Comparison of ENCODE assay signal across 20 cellular contexts in the genomic region with DNA sequence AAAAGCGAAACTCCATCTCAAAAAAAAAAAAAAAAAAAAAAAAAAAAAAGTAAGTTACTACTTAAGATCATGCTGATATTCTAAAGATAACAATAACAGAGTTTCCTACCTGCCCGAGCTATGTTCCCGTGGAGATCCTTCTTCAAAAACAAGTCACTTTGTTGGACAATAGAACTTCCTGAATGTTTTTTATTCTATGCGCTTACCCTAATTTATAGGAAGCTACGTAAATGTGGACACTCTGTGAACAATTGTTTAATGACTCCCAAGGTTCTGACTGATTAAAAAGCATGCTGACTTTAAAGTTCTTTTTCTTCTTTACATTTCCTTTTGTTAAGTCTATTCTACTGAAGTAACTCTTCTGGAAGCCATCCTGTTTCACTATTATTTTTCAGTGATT. TPM values are rescaled to one million over a fixed set of nuclear protein-coding genes. Genes with fewer than 3 reads are reported as not detected.
DNase-seq lines count a peak whose midpoint lies in the region; ATAC-seq and TF ChIP-seq lines count a peak whose summit lies in the region.
"Had no signal": no experiment of that assay in that cellular context is flagged by ENCODE, and none has a peak within 500 bp of the region (broad histone marks: within the 10 kb centered on the region; RNA-seq: fewer than 3 reads in every experiment).

No MANE protein-coding gene starts in this region.

- TF ChIP-seq CTCF in heart right ventricle (IDR thresholded peaks at IDR 0.05) (no peak), RWPE2 (IDR thresholded peaks at IDR 0.05; ENCODE audit: poor library complexity, severe bottlenecking) (no peak), tibial artery (IDR thresholded peaks at IDR 0.05) (no peak)
- TF ChIP-seq CTCF in CD8-positive, alpha-beta T cell (IDR thresholded peaks at IDR 0.05): no peak

- no peaks in the 10 kb centered on the region for H3K27me3 Mint-ChIP-seq in CD8-positive, alpha-beta T cell (ENCODE audit: low read depth)
- H3K27me3 Mint-ChIP-seq: B cell had no signal

- H3K27me3 ChIP-seq in heart right ventricle (no peaks in the 10 kb centered on the region), RWPE2 (ENCODE audit: insufficient read depth, poor library complexity, severe bottlenecking) (no peaks in the 10 kb centered on the region), iPS-20b (ENCODE audit: insufficient read depth, low read length) (no peaks in the 10 kb centered on the region), tibial artery (no peaks in the 10 kb centered on the region)
- H3K27me3 ChIP-seq in CD8-positive, alpha-beta T cell (ENCODE audit: insufficient read depth, low read length): no peaks in the 10 kb centered on the region
- H3K27me3 ChIP-seq: Peyer's patch, SJSA1 had no signal

- WGBS in heart right ventricle, 2 donors: 64 to 73% methylated on average over 5 of the region's 5 CpGs

- H3K27ac Mint-ChIP-seq in CD8-positive, alpha-beta T cell: no peak overlapping the region
- H3K27ac Mint-ChIP-seq: B cell had no signal

- CTCF ChIA-PET in CD8-positive, alpha-beta T cell (lab: Charles Lee): no interaction called here

- H3K4me1 ChIP-seq in heart right ventricle: peaks cover 2 to 79% (median 50%) of the 10 kb centered on the region in 9 donors
- peaks cover 61% of the 10 kb centered on the region for H3K4me1 ChIP-seq in RWPE2 (ENCODE audit: insufficient read depth, poor library complexity, severe bottlenecking)
- peaks cover 51% of the 10 kb centered on the region for H3K4me1 ChIP-seq in iPS-20b (ENCODE audit: insufficient read depth, low read length)
- H3K4me1 ChIP-seq in tibial artery: peaks cover 0 to 26% (median 9%) of the 10 kb centered on the region in 4 donors
- H3K4me1 ChIP-seq in CD8-positive, alpha-beta T cell (ENCODE audit: insufficient read depth, low read length): no peaks in the 10 kb centered on the region

- H3K27ac ChIP-seq in heart right ventricle (peak overlapping the region in 6 of 10 donors; percentile 5 to 65 (median 58)), RWPE2 (ENCODE audit: poor library complexity, severe bottlenecking) (peak overlapping the region; percentile 96), iPS-20b (ENCODE audit: low read length) (peak overlapping the region; percentile 1), tibial artery (no peak overlapping the region)
- no peak overlapping the region for H3K27ac ChIP-seq in CD8-positive, alpha-beta T cell (ENCODE audit: low read depth, low read length)
- H3K27ac ChIP-seq: SJSA1 had no signal

- H3K9me3 ChIP-seq in heart right ventricle (no peaks in the 10 kb centered on the region), RWPE2 (ENCODE audit: severe bottlenecking) (no peaks in the 10 kb centered on the region), iPS-20b (ENCODE audit: insufficient read depth, low read depth, low read length) (no peaks in the 10 kb centered on the region), tibial artery (no peaks in the 10 kb centered on the region)
- no peaks in the 10 kb centered on the region for H3K9me3 ChIP-seq in CD8-positive, alpha-beta T cell (ENCODE audit: low read length)
- H3K9me3 ChIP-seq: Peyer's patch, SJSA1 had no signal

- intact Hi-C loops in heart right ventricle (cut with DNase I) (loop anchor here in 8 of 10 donors (5.0 to 10.0 kb wide), 7 partner anchors 50 to 220 kb away; partner anchors contain the start of gene FGD4 (in 2 of the 8)), left cardiac atrium (cut with DNase I) (no loop called here), tibial artery (cut with DNase I; ENCODE audit: low total_unique reads) (loop anchor here (10.0 kb wide), 1 partner anchor 83 kb away; no protein-coding TSS in a partner anchor)
- intact Hi-C loops in CD8-positive, alpha-beta T cell (cut with DNase I, micrococcal nuclease): loop anchor here in 1 of 2 experiments (5.0 to 10.0 kb wide), 3 partner anchors 223 to 1570 kb away; partner anchors contain the start of genes ALG10, DNM1L and YARS2

- H3K9ac ChIP-seq in iPS-20b (ENCODE audit: low read depth, low read length): no peak overlapping the region; the same call in 1 of the 2 replicates

- POLR2A ChIA-PET in CD8-positive, alpha-beta T cell (lab: Charles Lee): no interaction called here

- H3K4me3 Mint-ChIP-seq in CD8-positive, alpha-beta T cell: no peak overlapping the region
- H3K4me3 Mint-ChIP-seq: B cell, CD14-positive monocyte had no signal

- peaks cover 2% of the 10 kb centered on the region for H3K4me1 Mint-ChIP-seq in CD8-positive, alpha-beta T cell (ENCODE audit: low read depth)

- peak in 3 of 8 donors; percentile 15 to 33 (median 16) for ATAC-seq in heart right ventricle
- no peak for ATAC-seq in left cardiac atrium
- no peak for ATAC-seq in RWPE2 (ENCODE audit: low read depth)
- ATAC-seq in HG02884 (IDR thresholded peaks at IDR 0.05; ENCODE audit: unreplicated experiment): no peak
- no peak for ATAC-seq in CD8-positive, alpha-beta T cell

- H3K9me3 Mint-ChIP-seq in CD8-positive, alpha-beta T cell: no peaks in the 10 kb centered on the region
- H3K9me3 Mint-ChIP-seq: CD14-positive monocyte had no signal

- no peaks in the 10 kb centered on the region for H3K36me3 ChIP-seq in heart right ventricle
- H3K36me3 ChIP-seq in RWPE2 (ENCODE audit: low read depth): no peaks in the 10 kb centered on the region
- H3K36me3 ChIP-seq in iPS-20b (ENCODE audit: insufficient read depth, low read depth, low read length): peaks cover under 1% of the 10 kb centered on the region; the same call in 1 of the 2 replicates
- no peaks in the 10 kb centered on the region for H3K36me3 ChIP-seq in tibial artery
- H3K36me3 ChIP-seq in CD8-positive, alpha-beta T cell (ENCODE audit: insufficient read depth, low read length): no peaks in the 10 kb centered on the region
- H3K36me3 ChIP-seq: Peyer's patch, SJSA1 had no signal

- H3K36me3 Mint-ChIP-seq in CD8-positive, alpha-beta T cell: no peaks in the 10 kb centered on the region
- H3K36me3 Mint-ChIP-seq: CD14-positive monocyte had no signal

- H3K4me3 ChIP-seq in heart right ventricle: peak overlapping the region in 4 of 10 donors; percentile 9 to 23 (median 12)
- no peak overlapping the region for H3K4me3 ChIP-seq in RWPE2 (ENCODE audit: severe bottlenecking)
- H3K4me3 ChIP-seq in iPS-20b (ENCODE audit: low read length): no peak overlapping the region
- H3K4me3 ChIP-seq in tibial artery: no peak overlapping the region
- H3K4me3 ChIP-seq in CD8-positive, alpha-beta T cell (ENCODE audit: low read depth, low read length): no peak overlapping the region
- H3K4me3 ChIP-seq: Peyer's patch, SJSA1 had no signal

- DNase-seq in heart right ventricle: no peak
- no peak for DNase-seq in left cardiac atrium
- no peak for DNase-seq in RWPE2 (ENCODE audit: low spot score)
- DNase-seq in tibial artery: no peak
- DNase-seq in NOMO-1 treated with dmso at 0.1 percent for 144 hours (lab: John Stamatoyannopoulos, UW; ENCODE audit: unreplicated experiment): no peak
- DNase-seq in CD8-positive, alpha-beta T cell: no peak
- DNase-seq: EL, GF-D8, NCI-H1092, NCI-H1436, NCI-H2029, NCI-H2227 treated with DMSO at 0.1 percent for 48 hours, NCI-H510A, NCI-H748 treated with DMSO at 0.1 percent for 48 hours had no signal

RNA-seq across cellular contexts. Expression of gene FGD4, which starts 52.5 kb away (rescaled TPM):
- total RNA-seq in heart right ventricle (10 to 100 TPM; 14.4 to 36.9 (median 26.5) TPM), left cardiac atrium (10 to 100 TPM; 15.9 to 16.0 TPM)
- 1 to 10 TPM; 2.6 to 7.7 TPM for polyA plus RNA-seq in heart right ventricle
- total RNA-seq in CD8-positive, alpha-beta T cell: under 1 TPM in 1 of 2 experiments, not detected in 1; 0.31 TPM

Comparison
In these comparisons a context has a peak if more than half of its experiments do, and no peak if none do; other contexts are left out.
1. intact Hi-C loops: an anchor here in heart right ventricle (5.0 to 10.0 kb wide) and tibial artery (10.0 kb wide); none called in left cardiac atrium.
2. H3K27ac ChIP-seq: peak in heart right ventricle (6 of 10), RWPE2 (single experiment) and iPS-20b (single experiment); none in tibial artery (0 of 2) and CD8-positive, alpha-beta T cell (single experiment).
3. RNA of gene FGD4, which starts 52.5 kb away (total RNA-seq): 14.4 to 36.9 TPM in heart right ventricle and 15.9 to 16.0 TPM in left cardiac atrium; 0.31 TPM in CD8-positive, alpha-beta T cell; every median in the first group is over 10 times any median in the second.